8 cellular contexts compared by ENCODE assay signal in the genomic region with DNA sequence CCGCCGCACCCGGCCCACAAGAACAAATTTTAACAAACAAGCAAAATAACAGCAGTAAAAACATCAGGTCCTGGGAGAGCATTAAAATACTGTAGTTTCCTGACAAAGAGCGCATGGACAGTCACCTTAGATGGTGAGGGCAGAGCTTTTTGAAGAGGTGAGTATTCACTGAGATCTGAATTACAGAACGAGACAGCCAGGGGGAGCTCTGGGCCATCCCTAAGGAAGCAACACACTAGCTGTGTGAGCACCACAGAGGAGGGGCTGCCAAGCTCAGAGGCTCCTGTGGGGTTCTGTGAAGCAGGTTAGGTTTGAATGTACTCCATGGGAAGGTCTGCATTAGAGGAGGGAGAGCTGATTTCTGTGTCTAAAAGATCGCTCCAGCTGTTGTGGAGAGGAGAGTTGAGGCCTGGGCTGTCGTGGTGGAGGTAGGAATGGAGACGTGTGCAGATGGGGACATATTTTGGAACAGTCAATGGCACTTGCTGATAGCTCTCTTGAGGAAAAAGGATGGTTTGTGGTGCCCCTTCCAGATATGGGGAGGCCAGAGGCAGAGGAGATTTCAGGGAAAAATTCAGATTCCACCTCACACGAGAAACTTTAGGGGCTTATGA.
A peak's percentile ranks its signal among the peaks of the same experiment; 100 is the strongest.
DNase-seq lines count a peak whose midpoint lies in the region; ATAC-seq and TF ChIP-seq lines count a peak whose summit lies in the region.

No MANE protein-coding gene starts in this region.

- no peak overlapping the region for H3K4me3 Mint-ChIP-seq in activated B cell treated with CpG ODN at 0.5 μM for 24 hours
- H3K4me3 Mint-ChIP-seq in stimulated activated effector memory CD8-positive, alpha-beta T cell treated with anti-CD3 and anti-CD28 coated beads, Interleukin-12 subunit alpha, Interleukin-12 subunit beta, amount 100 ng/mL, for 72 hours = no peak overlapping the region

- TF ChIP-seq CTCF in GM13976 (IDR thresholded peaks at IDR 0.05; ENCODE audit: borderline replicate concordance, control extremely low read depth, extremely low read depth, insufficient read depth, missing control alignments) (peak; percentile 54), activated B cell treated with CpG ODN at 0.5 μM for 24 hours (IDR thresholded peaks at IDR 0.05) (no peak)

- H3K27ac Mint-ChIP-seq in activated B cell treated with CpG ODN at 0.5 μM for 24 hours = no peak overlapping the region
- no peak overlapping the region for H3K27ac Mint-ChIP-seq in stimulated activated effector memory CD8-positive, alpha-beta T cell treated with anti-CD3 and anti-CD28 coated beads, Interleukin-12 subunit alpha, Interleukin-12 subunit beta, amount 100 ng/mL, for 72 hours

- peaks cover 69% of the 10 kb centered on the region for H3K36me3 Mint-ChIP-seq in activated B cell treated with CpG ODN at 0.5 μM for 24 hours (ENCODE audit: low read depth)
- H3K36me3 Mint-ChIP-seq in stimulated activated effector memory CD8-positive, alpha-beta T cell treated with anti-CD3 and anti-CD28 coated beads, Interleukin-12 subunit alpha, Interleukin-12 subunit beta, amount 100 ng/mL, for 72 hours = peaks cover 66% of the 10 kb centered on the region

- intact Hi-C loops in activated B cell treated with CpG ODN at 0.5 μM for 24 hours (cut with micrococcal nuclease) = loop anchor here (1.0 kb wide), 2 partner anchors 189 to 213 kb away; no protein-coding TSS in a partner anchor

- in situ Hi-C loops in ACHN (cut with HindIII; ENCODE audit: low pct_ligation_motif_present, low pct_unique_long_range_greater_than_20kb, low sequenced_read_pairs) = no loop called here
- in situ Hi-C loops in GM13976 (cut with MboI; ENCODE audit: low sequenced_read_pairs, unreplicated experiment) = loop anchor here (10.0 kb wide), 1 partner anchor 187 kb away; the partner anchor contains the start of gene HECTD4

- ATAC-seq in activated B cell treated with CpG ODN at 0.5 μM for 24 hours (ENCODE audit: low read depth) (peak; percentile 84), HG03045 (IDR thresholded peaks at IDR 0.05; ENCODE audit: unreplicated experiment) (no peak)
- peak; percentile 81 for ATAC-seq in stimulated activated effector memory CD8-positive, alpha-beta T cell treated with anti-CD3 and anti-CD28 coated beads, Interleukin-12 subunit alpha, Interleukin-12 subunit beta, amount 100 ng/mL, for 72 hours

- no peaks in the 10 kb centered on the region for H3K4me1 Mint-ChIP-seq in activated B cell treated with CpG ODN at 0.5 μM for 24 hours
- H3K4me1 Mint-ChIP-seq in stimulated activated effector memory CD8-positive, alpha-beta T cell treated with anti-CD3 and anti-CD28 coated beads, Interleukin-12 subunit alpha, Interleukin-12 subunit beta, amount 100 ng/mL, for 72 hours = peaks cover 6% of the 10 kb centered on the region

- DNase-seq in ACHN = peak; percentile 76
- peak; percentile 80 for DNase-seq in GM13976 (ENCODE audit: low spot score)
- peak; percentile 60 for DNase-seq in NCI-H2171 treated with DMSO at 0.1 percent for 48 hours (lab: John Stamatoyannopoulos, UW)
- DNase-seq in activated B cell treated with CpG ODN at 0.5 μM for 24 hours = peak; percentile 24
- peak; percentile 46 for DNase-seq in dedifferentiated amniotic fluid mesenchymal stem cell (ENCODE audit: extremely low spot score)
- peak; percentile 71 to 77 for DNase-seq in lung microvascular endothelial cell (ENCODE audit: low read depth in 2 of 2)
- DNase-seq in stimulated activated effector memory CD8-positive, alpha-beta T cell treated with anti-CD3 and anti-CD28 coated beads, Interleukin-12 subunit alpha, Interleukin-12 subunit beta, amount 100 ng/mL, for 72 hours (ENCODE audit: low spot score in 2 of 2) = peak; percentile 5 to 69

- no peaks in the 10 kb centered on the region for H3K9me3 Mint-ChIP-seq in activated B cell treated with CpG ODN at 0.5 μM for 24 hours
- H3K9me3 Mint-ChIP-seq in stimulated activated effector memory CD8-positive, alpha-beta T cell treated with anti-CD3 and anti-CD28 coated beads, Interleukin-12 subunit alpha, Interleukin-12 subunit beta, amount 100 ng/mL, for 72 hours = no peaks in the 10 kb centered on the region

- no peaks in the 10 kb centered on the region for H3K27me3 Mint-ChIP-seq in activated B cell treated with CpG ODN at 0.5 μM for 24 hours

- POLR2A ChIA-PET in activated B cell treated with CpG ODN at 0.5 μM for 24 hours (lab: Charles Lee) = interaction anchor here (0.6 to 1.3 kb wide), 3 partner anchors 189 to 931 kb away, joined by 3 to 10 read pairs (median 6); no protein-coding TSS in a partner anchor

- CTCF ChIA-PET in activated B cell treated with CpG ODN at 0.5 μM for 24 hours (lab: Charles Lee) = interaction anchor here (0.7 to 5.6 kb wide), 14 partner anchors 10 to 213 kb away, joined by 3 to 99 read pairs (median 4); no protein-coding TSS in a partner anchor

Comparison
In these comparisons a context has a peak if more than half of its experiments do, and no peak if none do; other contexts are left out.
1. DNase-seq: peak in every context shown above with its lines; median percentile 80 in GM13976; 76 in ACHN; 74 in lung microvascular endothelial cell; 60 in NCI-H2171 treated with DMSO at 0.1 percent for 48 hours; 46 in dedifferentiated amniotic fluid mesenchymal stem cell; 37 in stimulated activated effector memory CD8-positive, alpha-beta T cell treated with anti-CD3 and anti-CD28 coated beads, Interleukin-12 subunit alpha, Interleukin-12 subunit beta, amount 100 ng/mL, for 72 hours; 24 in activated B cell treated with CpG ODN at 0.5 μM for 24 hours.